Comparison of ENCODE assay signal across 1 cellular context in the genomic region with DNA sequence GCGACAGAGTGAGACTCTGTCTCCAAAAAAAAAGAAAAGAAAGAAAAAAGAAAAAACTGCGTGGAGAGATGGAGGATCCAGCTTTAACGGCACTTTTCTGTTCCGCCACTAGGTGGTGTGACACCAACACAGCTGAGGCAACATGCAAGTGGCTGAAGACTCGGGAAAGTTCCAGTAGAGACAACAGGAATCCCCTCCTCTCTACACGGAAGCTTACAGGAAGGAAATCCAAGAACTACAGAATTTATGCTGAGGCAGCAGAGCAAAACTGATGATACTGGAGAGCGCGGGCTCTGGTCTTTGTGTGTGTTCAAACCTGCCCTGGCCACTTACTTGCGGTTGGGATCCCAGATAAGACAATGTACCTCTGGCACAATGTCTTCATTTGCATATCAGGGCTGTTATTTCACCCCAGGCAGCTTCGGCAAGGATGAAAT.
A peak's percentile ranks its signal among the peaks of the same experiment; 100 is the strongest.
TF ChIP-seq lines count a peak whose summit lies in the region.

No MANE protein-coding gene starts in this region.

TF ChIP-seq in K562, 482 proteins besides CTCF, POLR2A, EP300 and RAD21 (continued from another document):
- TF ChIP-seq SPI1 (IDR thresholded peaks at IDR 0.05; ENCODE audit: borderline replicate concordance, low read depth, low read length) (no peak), MAZ (CRISPR knock-in tag; conservative IDR thresholded peaks at IDR 0.05 in 1 of 2, IDR thresholded peaks at IDR 0.05 in 1 of 2) (peak in 1 of 2 experiments; percentile 49; a peak in 1 of 4 replicates), SP1 (CRISPR knock-in tag; IDR thresholded peaks at IDR 0.05) (no peak; the same call in 1 of the 2 replicates), ZNF766 (CRISPR knock-in tag; conservative IDR thresholded peaks at IDR 0.05) (0 out of 2 replicates have a peak, but pooled peaks have one; percentile 39), EP400 (IDR thresholded peaks at IDR 0.05) (no peak), ZNF316 (IDR thresholded peaks at IDR 0.05) (peak; percentile 98), NUFIP1 (IDR thresholded peaks at IDR 0.05; ENCODE audit: partially characterized antibody) (no peak), PHB (CRISPR knock-in tag; IDR thresholded peaks at IDR 0.05) (no peak), YY1 (IDR thresholded peaks at IDR 0.05; ENCODE audit: borderline replicate concordance in 1 of 3, control insufficient read depth in 1 of 3, extremely low read depth in 1 of 3, insufficient read depth in 3 of 3, insufficient read length in 1 of 3, insufficient replicate concordance in 2 of 3, low read depth in 1 of 3, low read length in 2 of 3) (peak in 1 of 3 experiments; percentile 42), COPS2 (conservative IDR thresholded peaks at IDR 0.05) (no peak), RHOXF2B (CRISPR knock-in tag; conservative IDR thresholded peaks at IDR 0.05) (no peak), SIX5 (IDR thresholded peaks at IDR 0.05; ENCODE audit: borderline replicate concordance in 1 of 2, insufficient read depth in 1 of 2, low read depth in 1 of 2, low read length in 2 of 2) (no peak), CXXC5 (CRISPR knock-in tag; IDR thresholded peaks at IDR 0.05) (0 out of 2 replicates have a peak, but pooled peaks have one; percentile 11), MYC (IDR thresholded peaks at IDR 0.05; ENCODE audit: low read depth, low read length) (0 out of 2 replicates have a peak, but pooled peaks have one; percentile 40), MYC (CRISPR knock-in tag; IDR thresholded peaks at IDR 0.05; ENCODE audit: borderline replicate concordance, low read depth) (0 out of 2 replicates have a peak, but pooled peaks have one; percentile 29), HEY1 (CRISPR knock-in tag; IDR thresholded peaks at IDR 0.05; ENCODE audit: borderline replicate concordance) (no peak), NFIX (CRISPR knock-in tag; IDR thresholded peaks at IDR 0.05; ENCODE audit: low read depth) (no peak), NCOA2 (IDR thresholded peaks at IDR 0.05; ENCODE audit: partially characterized antibody in 2 of 2) (no peak), ESRRA (IDR thresholded peaks at IDR 0.05; ENCODE audit: borderline replicate concordance, low read depth) (peak; percentile 66; the same call in 1 of the 2 replicates), MED1 (CRISPR knock-in tag; IDR thresholded peaks at IDR 0.05; ENCODE audit: borderline replicate concordance) (no peak)
- TF ChIP-seq, protein P1, sequence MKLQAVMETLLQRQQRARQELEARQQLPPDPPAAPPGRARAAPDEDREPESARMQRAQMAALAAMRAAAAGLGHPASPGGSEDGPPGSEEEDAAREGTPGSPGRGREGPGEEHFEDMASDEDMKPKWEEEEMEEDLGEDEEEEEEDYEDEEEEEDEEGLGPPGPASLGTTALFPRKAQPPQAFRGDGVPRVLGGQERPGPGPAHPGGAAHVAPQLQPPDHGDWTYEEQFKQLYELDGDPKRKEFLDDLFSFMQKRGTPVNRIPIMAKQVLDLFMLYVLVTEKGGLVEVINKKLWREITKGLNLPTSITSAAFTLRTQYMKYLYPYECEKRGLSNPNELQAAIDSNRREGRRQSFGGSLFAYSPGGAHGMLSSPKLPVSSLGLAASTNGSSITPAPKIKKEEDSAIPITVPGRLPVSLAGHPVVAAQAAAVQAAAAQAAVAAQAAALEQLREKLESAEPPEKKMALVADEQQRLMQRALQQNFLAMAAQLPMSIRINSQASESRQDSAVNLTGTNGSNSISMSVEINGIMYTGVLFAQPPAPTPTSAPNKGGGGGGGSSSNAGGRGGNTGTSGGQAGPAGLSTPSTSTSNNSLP (IDR thresholded peaks at IDR 0.05; ENCODE audit: borderline replicate concordance, low read depth, low read length), result no peak
- TF ChIP-seq, protein P2, sequence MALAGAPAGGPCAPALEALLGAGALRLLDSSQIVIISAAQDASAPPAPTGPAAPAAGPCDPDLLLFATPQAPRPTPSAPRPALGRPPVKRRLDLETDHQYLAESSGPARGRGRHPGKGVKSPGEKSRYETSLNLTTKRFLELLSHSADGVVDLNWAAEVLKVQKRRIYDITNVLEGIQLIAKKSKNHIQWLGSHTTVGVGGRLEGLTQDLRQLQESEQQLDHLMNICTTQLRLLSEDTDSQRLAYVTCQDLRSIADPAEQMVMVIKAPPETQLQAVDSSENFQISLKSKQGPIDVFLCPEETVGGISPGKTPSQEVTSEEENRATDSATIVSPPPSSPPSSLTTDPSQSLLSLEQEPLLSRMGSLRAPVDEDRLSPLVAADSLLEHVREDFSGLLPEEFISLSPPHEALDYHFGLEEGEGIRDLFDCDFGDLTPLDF (CRISPR knock-in tag; IDR thresholded peaks at IDR 0.05), result no peak
- TF ChIP-seq, protein P3, sequence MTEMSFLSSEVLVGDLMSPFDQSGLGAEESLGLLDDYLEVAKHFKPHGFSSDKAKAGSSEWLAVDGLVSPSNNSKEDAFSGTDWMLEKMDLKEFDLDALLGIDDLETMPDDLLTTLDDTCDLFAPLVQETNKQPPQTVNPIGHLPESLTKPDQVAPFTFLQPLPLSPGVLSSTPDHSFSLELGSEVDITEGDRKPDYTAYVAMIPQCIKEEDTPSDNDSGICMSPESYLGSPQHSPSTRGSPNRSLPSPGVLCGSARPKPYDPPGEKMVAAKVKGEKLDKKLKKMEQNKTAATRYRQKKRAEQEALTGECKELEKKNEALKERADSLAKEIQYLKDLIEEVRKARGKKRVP (CRISPR knock-in tag; IDR thresholded peaks at IDR 0.05), result 0 out of 2 replicates have a peak, but pooled peaks have one; percentile 39
- TF ChIP-seq, protein P4, sequence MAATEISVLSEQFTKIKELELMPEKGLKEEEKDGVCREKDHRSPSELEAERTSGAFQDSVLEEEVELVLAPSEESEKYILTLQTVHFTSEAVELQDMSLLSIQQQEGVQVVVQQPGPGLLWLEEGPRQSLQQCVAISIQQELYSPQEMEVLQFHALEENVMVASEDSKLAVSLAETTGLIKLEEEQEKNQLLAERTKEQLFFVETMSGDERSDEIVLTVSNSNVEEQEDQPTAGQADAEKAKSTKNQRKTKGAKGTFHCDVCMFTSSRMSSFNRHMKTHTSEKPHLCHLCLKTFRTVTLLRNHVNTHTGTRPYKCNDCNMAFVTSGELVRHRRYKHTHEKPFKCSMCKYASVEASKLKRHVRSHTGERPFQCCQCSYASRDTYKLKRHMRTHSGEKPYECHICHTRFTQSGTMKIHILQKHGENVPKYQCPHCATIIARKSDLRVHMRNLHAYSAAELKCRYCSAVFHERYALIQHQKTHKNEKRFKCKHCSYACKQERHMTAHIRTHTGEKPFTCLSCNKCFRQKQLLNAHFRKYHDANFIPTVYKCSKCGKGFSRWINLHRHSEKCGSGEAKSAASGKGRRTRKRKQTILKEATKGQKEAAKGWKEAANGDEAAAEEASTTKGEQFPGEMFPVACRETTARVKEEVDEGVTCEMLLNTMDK (IDR thresholded peaks at IDR 0.05; ENCODE audit: borderline replicate concordance, insufficient read depth, low read depth, low read length, poor library complexity, severe bottlenecking), result no peak
- TF ChIP-seq, protein P5, sequence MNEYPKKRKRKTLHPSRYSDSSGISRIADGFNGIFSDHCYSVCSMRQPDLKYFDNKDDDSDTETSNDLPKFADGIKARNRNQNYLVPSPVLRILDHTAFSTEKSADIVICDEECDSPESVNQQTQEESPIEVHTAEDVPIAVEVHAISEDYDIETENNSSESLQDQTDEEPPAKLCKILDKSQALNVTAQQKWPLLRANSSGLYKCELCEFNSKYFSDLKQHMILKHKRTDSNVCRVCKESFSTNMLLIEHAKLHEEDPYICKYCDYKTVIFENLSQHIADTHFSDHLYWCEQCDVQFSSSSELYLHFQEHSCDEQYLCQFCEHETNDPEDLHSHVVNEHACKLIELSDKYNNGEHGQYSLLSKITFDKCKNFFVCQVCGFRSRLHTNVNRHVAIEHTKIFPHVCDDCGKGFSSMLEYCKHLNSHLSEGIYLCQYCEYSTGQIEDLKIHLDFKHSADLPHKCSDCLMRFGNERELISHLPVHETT (CRISPR knock-in tag; conservative IDR thresholded peaks at IDR 0.05 in 1 of 2, IDR thresholded peaks at IDR 0.05 in 1 of 2), result no peak
- TF ChIP-seq, protein P6, sequence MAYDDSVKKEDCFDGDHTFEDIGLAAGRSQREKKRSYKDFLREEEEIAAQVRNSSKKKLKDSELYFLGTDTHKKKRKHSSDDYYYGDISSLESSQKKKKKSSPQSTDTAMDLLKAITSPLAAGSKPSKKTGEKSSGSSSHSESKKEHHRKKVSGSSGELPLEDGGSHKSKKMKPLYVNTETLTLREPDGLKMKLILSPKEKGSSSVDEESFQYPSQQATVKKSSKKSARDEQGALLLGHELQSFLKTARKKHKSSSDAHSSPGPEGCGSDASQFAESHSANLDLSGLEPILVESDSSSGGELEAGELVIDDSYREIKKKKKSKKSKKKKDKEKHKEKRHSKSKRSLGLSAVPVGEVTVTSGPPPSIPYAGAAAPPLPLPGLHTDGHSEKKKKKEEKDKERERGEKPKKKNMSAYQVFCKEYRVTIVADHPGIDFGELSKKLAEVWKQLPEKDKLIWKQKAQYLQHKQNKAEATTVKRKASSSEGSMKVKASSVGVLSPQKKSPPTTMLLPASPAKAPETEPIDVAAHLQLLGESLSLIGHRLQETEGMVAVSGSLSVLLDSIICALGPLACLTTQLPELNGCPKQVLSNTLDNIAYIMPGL (CRISPR knock-in tag; IDR thresholded peaks at IDR 0.05), result no peak
- TF ChIP-seq, protein P7, sequence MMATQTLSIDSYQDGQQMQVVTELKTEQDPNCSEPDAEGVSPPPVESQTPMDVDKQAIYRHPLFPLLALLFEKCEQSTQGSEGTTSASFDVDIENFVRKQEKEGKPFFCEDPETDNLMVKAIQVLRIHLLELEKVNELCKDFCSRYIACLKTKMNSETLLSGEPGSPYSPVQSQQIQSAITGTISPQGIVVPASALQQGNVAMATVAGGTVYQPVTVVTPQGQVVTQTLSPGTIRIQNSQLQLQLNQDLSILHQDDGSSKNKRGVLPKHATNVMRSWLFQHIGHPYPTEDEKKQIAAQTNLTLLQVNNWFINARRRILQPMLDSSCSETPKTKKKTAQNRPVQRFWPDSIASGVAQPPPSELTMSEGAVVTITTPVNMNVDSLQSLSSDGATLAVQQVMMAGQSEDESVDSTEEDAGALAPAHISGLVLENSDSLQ (IDR thresholded peaks at IDR 0.05), result no peak
- TF ChIP-seq, protein P8, sequence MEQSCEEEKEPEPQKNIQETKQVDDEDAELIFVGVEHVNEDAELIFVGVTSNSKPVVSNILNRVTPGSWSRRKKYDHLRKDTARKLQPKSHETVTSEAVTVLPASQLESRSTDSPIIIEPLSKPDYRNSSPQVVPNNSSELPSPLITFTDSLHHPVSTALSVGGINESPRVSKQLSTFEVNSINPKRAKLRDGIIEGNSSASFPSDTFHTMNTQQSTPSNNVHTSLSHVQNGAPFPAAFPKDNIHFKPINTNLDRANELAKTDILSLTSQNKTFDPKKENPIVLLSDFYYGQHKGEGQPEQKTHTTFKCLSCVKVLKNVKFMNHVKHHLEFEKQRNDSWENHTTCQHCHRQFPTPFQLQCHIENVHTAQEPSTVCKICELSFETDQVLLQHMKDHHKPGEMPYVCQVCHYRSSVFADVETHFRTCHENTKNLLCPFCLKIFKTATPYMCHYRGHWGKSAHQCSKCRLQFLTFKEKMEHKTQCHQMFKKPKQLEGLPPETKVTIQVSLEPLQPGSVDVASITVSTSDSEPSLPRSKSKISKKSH (CRISPR knock-in tag; IDR thresholded peaks at IDR 0.05), result no peak
- TF ChIP-seq, protein P9, sequence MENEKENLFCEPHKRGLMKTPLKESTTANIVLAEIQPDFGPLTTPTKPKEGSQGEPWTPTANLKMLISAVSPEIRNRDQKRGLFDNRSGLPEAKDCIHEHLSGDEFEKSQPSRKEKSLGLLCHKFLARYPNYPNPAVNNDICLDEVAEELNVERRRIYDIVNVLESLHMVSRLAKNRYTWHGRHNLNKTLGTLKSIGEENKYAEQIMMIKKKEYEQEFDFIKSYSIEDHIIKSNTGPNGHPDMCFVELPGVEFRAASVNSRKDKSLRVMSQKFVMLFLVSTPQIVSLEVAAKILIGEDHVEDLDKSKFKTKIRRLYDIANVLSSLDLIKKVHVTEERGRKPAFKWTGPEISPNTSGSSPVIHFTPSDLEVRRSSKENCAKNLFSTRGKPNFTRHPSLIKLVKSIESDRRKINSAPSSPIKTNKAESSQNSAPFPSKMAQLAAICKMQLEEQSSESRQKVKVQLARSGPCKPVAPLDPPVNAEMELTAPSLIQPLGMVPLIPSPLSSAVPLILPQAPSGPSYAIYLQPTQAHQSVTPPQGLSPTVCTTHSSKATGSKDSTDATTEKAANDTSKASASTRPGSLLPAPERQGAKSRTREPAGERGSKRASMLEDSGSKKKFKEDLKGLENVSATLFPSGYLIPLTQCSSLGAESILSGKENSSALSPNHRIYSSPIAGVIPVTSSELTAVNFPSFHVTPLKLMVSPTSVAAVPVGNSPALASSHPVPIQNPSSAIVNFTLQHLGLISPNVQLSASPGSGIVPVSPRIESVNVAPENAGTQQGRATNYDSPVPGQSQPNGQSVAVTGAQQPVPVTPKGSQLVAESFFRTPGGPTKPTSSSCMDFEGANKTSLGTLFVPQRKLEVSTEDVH (IDR thresholded peaks at IDR 0.05; ENCODE audit: low read depth, partially characterized antibody), result peak; percentile 73
- TF ChIP-seq, protein P10, sequence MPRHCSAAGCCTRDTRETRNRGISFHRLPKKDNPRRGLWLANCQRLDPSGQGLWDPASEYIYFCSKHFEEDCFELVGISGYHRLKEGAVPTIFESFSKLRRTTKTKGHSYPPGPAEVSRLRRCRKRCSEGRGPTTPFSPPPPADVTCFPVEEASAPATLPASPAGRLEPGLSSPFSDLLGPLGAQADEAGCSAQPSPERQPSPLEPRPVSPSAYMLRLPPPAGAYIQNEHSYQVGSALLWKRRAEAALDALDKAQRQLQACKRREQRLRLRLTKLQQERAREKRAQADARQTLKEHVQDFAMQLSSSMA (CRISPR knock-in tag; IDR thresholded peaks at IDR 0.05), result no peak
- TF ChIP-seq, protein P11, sequence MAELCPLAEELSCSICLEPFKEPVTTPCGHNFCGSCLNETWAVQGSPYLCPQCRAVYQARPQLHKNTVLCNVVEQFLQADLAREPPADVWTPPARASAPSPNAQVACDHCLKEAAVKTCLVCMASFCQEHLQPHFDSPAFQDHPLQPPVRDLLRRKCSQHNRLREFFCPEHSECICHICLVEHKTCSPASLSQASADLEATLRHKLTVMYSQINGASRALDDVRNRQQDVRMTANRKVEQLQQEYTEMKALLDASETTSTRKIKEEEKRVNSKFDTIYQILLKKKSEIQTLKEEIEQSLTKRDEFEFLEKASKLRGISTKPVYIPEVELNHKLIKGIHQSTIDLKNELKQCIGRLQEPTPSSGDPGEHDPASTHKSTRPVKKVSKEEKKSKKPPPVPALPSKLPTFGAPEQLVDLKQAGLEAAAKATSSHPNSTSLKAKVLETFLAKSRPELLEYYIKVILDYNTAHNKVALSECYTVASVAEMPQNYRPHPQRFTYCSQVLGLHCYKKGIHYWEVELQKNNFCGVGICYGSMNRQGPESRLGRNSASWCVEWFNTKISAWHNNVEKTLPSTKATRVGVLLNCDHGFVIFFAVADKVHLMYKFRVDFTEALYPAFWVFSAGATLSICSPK (IDR thresholded peaks at IDR 0.05; ENCODE audit: borderline replicate concordance), result no peak
